ENCODE assay signal across 10 cellular contexts in the genomic region with DNA sequence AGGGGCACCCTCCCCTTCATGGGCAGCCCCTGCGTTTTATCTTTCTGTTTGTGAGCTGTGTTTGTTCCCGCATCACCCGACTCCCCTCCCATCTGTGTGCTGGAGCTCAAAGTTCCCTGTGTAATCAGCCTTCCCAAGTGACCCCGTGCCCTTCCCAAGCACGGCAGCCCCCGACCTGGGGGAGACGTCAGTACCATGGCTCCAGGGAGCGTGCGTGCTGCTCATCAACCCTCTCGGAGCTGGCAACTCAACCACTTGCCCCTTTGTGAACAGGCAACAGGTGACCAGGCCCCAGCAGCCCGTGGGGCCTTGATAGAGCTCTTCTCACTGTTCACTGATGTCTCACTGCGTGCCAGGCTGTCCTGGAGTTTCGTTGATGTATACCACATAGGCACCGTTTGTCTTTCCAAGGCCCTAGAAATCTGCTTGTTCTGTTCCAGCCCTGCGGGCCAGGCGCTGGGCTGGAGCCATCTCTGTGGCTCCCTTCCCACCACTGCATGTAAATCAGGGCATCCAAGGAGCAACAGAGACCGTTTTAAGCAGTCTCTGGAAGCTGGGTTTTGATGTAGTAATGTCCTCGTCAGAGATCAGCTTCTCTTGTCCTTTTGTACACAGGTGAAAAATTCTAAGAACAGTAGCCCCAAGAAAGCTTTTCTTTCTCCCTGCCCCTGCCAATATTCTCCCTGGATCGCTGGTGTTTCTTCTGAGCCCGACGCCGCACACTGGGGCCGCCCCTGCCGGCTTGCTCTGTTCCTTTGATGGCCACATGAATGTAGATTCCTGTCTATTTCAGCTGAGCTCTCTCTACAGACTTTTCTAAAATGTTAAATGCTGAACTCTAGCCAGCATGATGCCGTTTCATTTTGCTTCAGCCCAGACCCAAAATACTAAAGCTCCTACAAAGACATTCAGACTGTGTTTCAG.
DNase-seq lines count a peak whose midpoint lies in the region; ATAC-seq and TF ChIP-seq lines count a peak whose summit lies in the region.
"Had no signal": no experiment of that assay in that cellular context is flagged by ENCODE, and none has a peak within 500 bp of the region (broad histone marks: within the 10 kb centered on the region; RNA-seq: fewer than 3 reads in every experiment).

No MANE protein-coding gene starts in this region.

- no peaks in the 10 kb centered on the region for H3K9me3 Mint-ChIP-seq in HFFc6
- H3K9me3 Mint-ChIP-seq in activated naive CD4-positive, alpha-beta T cell treated with anti-CD3 and anti-CD28 coated beads for 36 hours: no peaks in the 10 kb centered on the region

- H4K20me1 ChIP-seq in OCI-LY7 (ENCODE audit: insufficient read depth, low read length): no peaks in the 10 kb centered on the region

- POLR2A ChIA-PET in OCI-LY7 (lab: Charles Lee): no interaction called here

- H3K9ac ChIP-seq in skeletal muscle tissue (ENCODE audit: low read depth in 1 of 3, low read length in 3 of 3): peak overlapping the region in 2 of 3 donors; percentile 7 to 19

- H3K4me1 Mint-ChIP-seq in HFFc6 (ENCODE audit: low read depth): peaks cover 9% of the 10 kb centered on the region; the same call in 1 of the 2 replicates
- no peaks in the 10 kb centered on the region for H3K4me1 Mint-ChIP-seq in activated naive CD4-positive, alpha-beta T cell treated with anti-CD3 and anti-CD28 coated beads for 36 hours (ENCODE audit: low read depth)

- H3K27ac Mint-ChIP-seq in HFFc6: no peak overlapping the region
- no peak overlapping the region for H3K27ac Mint-ChIP-seq in activated naive CD4-positive, alpha-beta T cell treated with anti-CD3 and anti-CD28 coated beads for 36 hours

- no TSS peak for BruUV-seq in OCI-LY7 (replicated peaks; lab: Mats Ljungman, UMichigan)

- ATAC-seq in lower lobe of right lung: no peak

- H3K4me3 ChIP-seq in choroid plexus epithelial cell (ENCODE audit: low read depth, low read length) (peak overlapping the region; percentile 6), lower lobe of right lung (peak overlapping the region; percentile 29), skeletal muscle tissue (ENCODE audit: low read length in 3 of 3) (peak overlapping the region; percentile 4 to 49 (median 45)), OCI-LY7 (ENCODE audit: low read depth, low read length, poor library complexity, severe bottlenecking) (no peak overlapping the region)

- no peaks in the 10 kb centered on the region for H3K9me2 ChIP-seq in OCI-LY7 (ENCODE audit: insufficient read depth, low read length)

- DNase-seq in HFFc6 (no peak), choroid plexus epithelial cell (ENCODE audit: low read depth) (peak; percentile 26), lower lobe of right lung (no peak), hepatic stellate cell (ENCODE audit: low spot score) (no peak), OCI-LY7 (ENCODE audit: low spot score) (no peak), activated gamma-delta T cell (lab: John Stamatoyannopoulos, UW) (no peak)
- DNase-seq in activated naive CD4-positive, alpha-beta T cell treated with anti-CD3 and anti-CD28 coated beads for 36 hours: no peak
- DNase-seq: NCI-H1930, SHP77 had no signal

- H3K36me3 ChIP-seq in lower lobe of right lung: no peaks in the 10 kb centered on the region
- no peaks in the 10 kb centered on the region for H3K36me3 ChIP-seq in skeletal muscle tissue (ENCODE audit: control insufficient read depth in 3 of 3, insufficient read depth in 3 of 3, low read length in 3 of 3)
- H3K36me3 ChIP-seq in OCI-LY7 (ENCODE audit: insufficient read depth, low read length): no peaks in the 10 kb centered on the region

- no peak overlapping the region for H3K27ac ChIP-seq in lower lobe of right lung
- H3K27ac ChIP-seq in skeletal muscle tissue (ENCODE audit: low read depth, low read length): no peak overlapping the region
- no peak overlapping the region for H3K27ac ChIP-seq in OCI-LY7 (ENCODE audit: low read depth, low read length, poor library complexity, severe bottlenecking)

- no peak overlapping the region for H2AFZ ChIP-seq in OCI-LY7 (ENCODE audit: low read length)

- no peaks in the 10 kb centered on the region for H3K27me3 ChIP-seq in lower lobe of right lung (ENCODE audit: low read depth)
- no peaks in the 10 kb centered on the region for H3K27me3 ChIP-seq in skeletal muscle tissue (ENCODE audit: control insufficient read depth in 3 of 3, insufficient read depth in 3 of 3, low read length in 3 of 3)

- H3K36me3 Mint-ChIP-seq in HFFc6 (ENCODE audit: low read depth): no peaks in the 10 kb centered on the region
- H3K36me3 Mint-ChIP-seq in activated naive CD4-positive, alpha-beta T cell treated with anti-CD3 and anti-CD28 coated beads for 36 hours (ENCODE audit: low read depth): no peaks in the 10 kb centered on the region

- no peak for TF ChIP-seq CTCF in HFFc6 (IDR thresholded peaks at IDR 0.05)
- TF ChIP-seq CTCF in choroid plexus epithelial cell (conservative IDR thresholded peaks at IDR 0.05; ENCODE audit: low read depth, low read length): no peak
- TF ChIP-seq CTCF in lower lobe of right lung (IDR thresholded peaks at IDR 0.05): no peak
- no peak for TF ChIP-seq CTCF in OCI-LY7 (conservative IDR thresholded peaks at IDR 0.05; ENCODE audit: low read length)

- no peak overlapping the region for H3K4me2 ChIP-seq in OCI-LY7 (ENCODE audit: low read length)

- peak overlapping the region; percentile 40 for H3K4me3 Mint-ChIP-seq in HFFc6
- no peak overlapping the region for H3K4me3 Mint-ChIP-seq in activated naive CD4-positive, alpha-beta T cell treated with anti-CD3 and anti-CD28 coated beads for 36 hours

- CTCF ChIA-PET in activated naive CD4-positive, alpha-beta T cell treated with anti-CD3 and anti-CD28 coated beads for 36 hours (lab: Charles Lee): no interaction called here
- CTCF ChIA-PET in OCI-LY7 (lab: Charles Lee; ENCODE audit: unreplicated experiment): no interaction called here

- no peaks in the 10 kb centered on the region for H3K79me2 ChIP-seq in OCI-LY7 (ENCODE audit: insufficient read depth, low read depth, low read length)

- H3K9me3 ChIP-seq in lower lobe of right lung: no peaks in the 10 kb centered on the region
- H3K9me3 ChIP-seq in skeletal muscle tissue (ENCODE audit: control insufficient read depth in 3 of 3, low read length in 3 of 3): no peaks in the 10 kb centered on the region
- no peaks in the 10 kb centered on the region for H3K9me3 ChIP-seq in OCI-LY7 (ENCODE audit: low read length)

- intact Hi-C loops in lower lobe of right lung (cut with DNase I): no loop called here
- intact Hi-C loops in activated naive CD4-positive, alpha-beta T cell treated with anti-CD3 and anti-CD28 coated beads for 36 hours (cut with micrococcal nuclease): no loop called here
- intact Hi-C loops in OCI-LY7 (cut with micrococcal nuclease; ENCODE audit: unreplicated experiment): no loop called here

- H3K27me3 Mint-ChIP-seq in HFFc6 (ENCODE audit: insufficient read depth): peaks cover 26% of the 10 kb centered on the region
- H3K27me3 Mint-ChIP-seq in activated naive CD4-positive, alpha-beta T cell treated with anti-CD3 and anti-CD28 coated beads for 36 hours (ENCODE audit: low read depth): no peaks in the 10 kb centered on the region

- H3K4me1 ChIP-seq in lower lobe of right lung: no peaks in the 10 kb centered on the region
- peaks cover 5 to 13% (median 10%) of the 10 kb centered on the region in 3 donors for H3K4me1 ChIP-seq in skeletal muscle tissue (ENCODE audit: control insufficient read depth in 3 of 3, insufficient read depth in 3 of 3, low read length in 3 of 3)
- H3K4me1 ChIP-seq in OCI-LY7 (ENCODE audit: insufficient read depth, low read length, poor library complexity, severe bottlenecking): no peaks in the 10 kb centered on the region
